In genomic region chr5:159104058-159104651, GRCh38 we compare ENCODE assay signal across 10 cellular contexts. TPM values are rescaled to one million over a fixed set of nuclear protein-coding genes. Genes with fewer than 3 reads are reported as not detected.
DNase-seq lines count a peak whose midpoint lies in the region; ATAC-seq, FAIRE-seq and TF ChIP-seq lines count a peak whose summit lies in the region.
"Had no signal": no experiment of that assay in that cellular context is flagged by ENCODE, and none has a peak within 500 bp of the region (broad histone marks: within the 10 kb centered on the region; RNA-seq: fewer than 3 reads in every experiment).

No MANE protein-coding gene starts in this region.

- dilution Hi-C loops in keratinocyte (cut with MboI; ENCODE audit: extremely low pct_ligation_motif_present, low sequenced_read_pairs), result loop anchor here (25.0 kb wide), 1 partner anchor 917 kb away; no protein-coding TSS in a partner anchor

- H3K4me3 Mint-ChIP-seq in stimulated activated naive B cell treated with anti-CD40 and anti-IgM and Interleukin-4, amounts not matched to agents 10 μg/mL and 1 μg/mL and 100 μg/mL, for 72 hours, result peak overlapping the region; percentile 91 to 95

- H3K9me1 ChIP-seq in keratinocyte (ENCODE audit: control insufficient read depth, extremely low read depth, insufficient read depth, low read length), result no peaks in the 10 kb centered on the region

- peaks cover 46 to 64% of the 10 kb centered on the region in 2 donors for H3K4me1 Mint-ChIP-seq in stimulated activated naive B cell treated with anti-CD40 and anti-IgM and Interleukin-4, amounts not matched to agents 10 μg/mL and 1 μg/mL and 100 μg/mL, for 72 hours

- H3K79me2 ChIP-seq in keratinocyte (ENCODE audit: control insufficient read depth, insufficient read depth, low read length), result no peaks in the 10 kb centered on the region

- H4K20me1 ChIP-seq in keratinocyte (ENCODE audit: control insufficient read depth, extremely low read depth, insufficient read depth, low read length), result no peaks in the 10 kb centered on the region

- H3K9me3 Mint-ChIP-seq in stimulated activated naive B cell treated with anti-CD40 and anti-IgM and Interleukin-4, amounts not matched to agents 10 μg/mL and 1 μg/mL and 100 μg/mL, for 72 hours, result no peaks in the 10 kb centered on the region

- H3K9me3 ChIP-seq in keratinocyte (ENCODE audit: control insufficient read depth, low read depth, low read length), result no peaks in the 10 kb centered on the region

- no peak overlapping the region for H3K27ac ChIP-seq in keratinocyte (ENCODE audit: control insufficient read depth, insufficient read depth, low read length)

- no peak overlapping the region for H3K4me2 ChIP-seq in keratinocyte (ENCODE audit: control insufficient read depth, extremely low read depth, insufficient read depth, low read depth, low read length)

- peaks cover 17 to 48% of the 10 kb centered on the region in 2 donors for H3K36me3 Mint-ChIP-seq in stimulated activated naive B cell treated with anti-CD40 and anti-IgM and Interleukin-4, amounts not matched to agents 10 μg/mL and 1 μg/mL and 100 μg/mL, for 72 hours

- no peak overlapping the region for H2AFZ ChIP-seq in keratinocyte (ENCODE audit: control insufficient read depth, low read length)

- no peak for ATAC-seq in stimulated activated naive B cell treated with anti-CD40 and anti-IgM and Interleukin-4, amounts not matched to agents 10 μg/mL and 1 μg/mL and 100 μg/mL, for 72 hours (replicated peaks)
- ATAC-seq: left colon had no signal

- no peaks in the 10 kb centered on the region for H3K36me3 ChIP-seq in keratinocyte (ENCODE audit: control insufficient read depth in 2 of 2, extremely low read depth in 1 of 2, insufficient read depth in 2 of 2, low read length in 2 of 2)

- H3K27me3 ChIP-seq in keratinocyte (ENCODE audit: control insufficient read depth, extremely low read depth, insufficient read depth, low read length), result peaks cover 72% of the 10 kb centered on the region

- FAIRE-seq in GM18507 (lab: Jason Lieb, UNC) (peak; percentile 62), keratinocyte (lab: Jason Lieb, UNC) (no peak)

- DNase-seq in GM18507 (ENCODE audit: extremely low spot score, insufficient read length, low read depth), result no peak
- peak; percentile 32 for DNase-seq in astrocyte of the hippocampus (ENCODE audit: low read depth, low spot score)
- no peak for DNase-seq in keratinocyte (ENCODE audit: low read depth, low spot score)
- DNase-seq in stimulated activated naive B cell treated with anti-CD40 and anti-IgM and Interleukin-4, amounts not matched to agents 10 μg/mL and 1 μg/mL and 100 μg/mL, for 72 hours, result no peak
- no peak for DNase-seq in DMS79 treated with DMSO at 0.1 percent for 48 hours (lab: John Stamatoyannopoulos, UW)
- DNase-seq in NCI-H1436 treated with DMSO at 0.1 percent for 48 hours (lab: John Stamatoyannopoulos, UW), result no peak
- no peak for DNase-seq in NCI-H1092 treated with DMSO at 0.1 percent for 48 hours (lab: John Stamatoyannopoulos, UW)
- no peak for DNase-seq in NCI-H187 (lab: John Stamatoyannopoulos, UW)
- DNase-seq: left colon, NCI-H2107 had no signal

- H3K27me3 Mint-ChIP-seq in stimulated activated naive B cell treated with anti-CD40 and anti-IgM and Interleukin-4, amounts not matched to agents 10 μg/mL and 1 μg/mL and 100 μg/mL, for 72 hours, result no peaks in the 10 kb centered on the region

- no peak overlapping the region for H3K9ac ChIP-seq in keratinocyte (ENCODE audit: control insufficient read depth, extremely low read depth, insufficient read depth, low read length)

- H3K4me1 ChIP-seq in keratinocyte (ENCODE audit: control insufficient read depth, extremely low read depth, insufficient read depth, low read length), result peaks cover 12% of the 10 kb centered on the region

- peak overlapping the region; percentile 98 for H3K27ac Mint-ChIP-seq in stimulated activated naive B cell treated with anti-CD40 and anti-IgM and Interleukin-4, amounts not matched to agents 10 μg/mL and 1 μg/mL and 100 μg/mL, for 72 hours

- no peak overlapping the region for H3K4me3 ChIP-seq in keratinocyte (ENCODE audit: control insufficient read depth in 2 of 3, extremely low read depth in 1 of 3, insufficient read depth in 2 of 3, low read depth in 1 of 3, low read length in 3 of 3)

- TF ChIP-seq CTCF in keratinocyte (optimal IDR thresholded peaks at IDR 0.05 in 1 of 3, IDR thresholded peaks at IDR 0.05 in 1 of 3, conservative IDR thresholded peaks at IDR 0.05 in 1 of 3; ENCODE audit: extremely low read depth in 1 of 3, insufficient read depth in 2 of 3, low read length in 3 of 3), result peak; percentile 12 to 46 (median 25)

RNA-seq across cellular contexts. Expression of gene EBF1, which starts 4.4 kb away (rescaled TPM):
- not detected in 3 replicates for polyA plus RNA-seq in keratinocyte
- not detected for polyA plus RNA-seq in keratinocyte (2011; ENCODE audit: low read depth)
- polyA plus RNA-seq in keratinocyte (2011; cell fraction: cytosol; rRNA removed), result not detected in 2 replicates
- polyA plus RNA-seq in keratinocyte (2011; cell fraction: nucleus; rRNA removed), result not detected in 2 replicates
- polyA plus RNA-seq in keratinocyte (2012; ENCODE audit: low replicate concordance), result not detected in 2 replicates
- polyA minus RNA-seq in keratinocyte, result not detected in 3 replicates
- not detected for polyA minus RNA-seq in keratinocyte (2011; cell fraction: cytosol; rRNA and poly(A)+ RNA removed)
- polyA minus RNA-seq in keratinocyte (2011; cell fraction: nucleus; rRNA and poly(A)+ RNA removed), result not detected in 2 replicates
